12 cellular contexts compared by ENCODE assay signal in genomic region chr9:95773061-95773433, GRCh38.
DNase-seq lines count a peak whose midpoint lies in the region; ATAC-seq and TF ChIP-seq lines count a peak whose summit lies in the region.
"Had no signal": no experiment of that assay in that cellular context is flagged by ENCODE, and none has a peak within 500 bp of the region (broad histone marks: within the 10 kb centered on the region; RNA-seq: fewer than 3 reads in every experiment).

No MANE protein-coding gene starts in this region.

- CTCF ChIA-PET in activated CD8-positive, alpha-beta T cell treated with anti-CD3 and anti-CD28 coated beads, Interleukin-2, amount 10 ng/mL, durations not matched to agents 7 days and 5 days (lab: Charles Lee) = interaction anchor here (0.7 to 1.0 kb wide), 2 partner anchors 13 to 46 kb away, joined by 3 to 5 read pairs; no protein-coding TSS in a partner anchor

- peak overlapping the region; percentile 41 for H3K4me3 Mint-ChIP-seq in activated CD8-positive, alpha-beta T cell treated with anti-CD3 and anti-CD28 coated beads, Interleukin-2, amount 10 ng/mL, durations not matched to agents 7 days and 5 days
- H3K4me3 Mint-ChIP-seq in stimulated activated effector memory CD8-positive, alpha-beta T cell treated with anti-CD3 and anti-CD28 coated beads, Interleukin-12 subunit alpha, Interleukin-12 subunit beta, amount 100 ng/mL, for 72 hours = peak overlapping the region; percentile 57
- H3K4me3 Mint-ChIP-seq in activated T-helper 1 cell treated with anti-CD3 and anti-CD28 coated beads, Interleukin-12 subunit alpha, Interleukin-12 subunit beta, Interleukin-2, Interleukin-4 antibody, amounts not matched to agents 30 ng/mL and 10 ng/mL and 1 ng/mL, durations not matched to agents 14 hours and 24 hours and 36 hours = no peak overlapping the region
- H3K4me3 Mint-ChIP-seq: activated CD4-positive, alpha-beta memory T cell treated with anti-CD3 and anti-CD28 coated beads, Interleukin-2, amount 10 ng/mL, durations not matched to agents 7 days and 5 days; activated naive CD4-positive, alpha-beta T cell treated with anti-CD3 and anti-CD28 coated beads, Interleukin-2, amount 50 U/mL, for 24 hours; T-helper 17 cell had no signal

- H3K27ac Mint-ChIP-seq in activated CD8-positive, alpha-beta T cell treated with anti-CD3 and anti-CD28 coated beads, Interleukin-2, amount 10 ng/mL, durations not matched to agents 7 days and 5 days = no peak overlapping the region
- peak overlapping the region; percentile 81 for H3K27ac Mint-ChIP-seq in stimulated activated effector memory CD8-positive, alpha-beta T cell treated with anti-CD3 and anti-CD28 coated beads, Interleukin-12 subunit alpha, Interleukin-12 subunit beta, amount 100 ng/mL, for 72 hours
- H3K27ac Mint-ChIP-seq in activated T-helper 1 cell treated with anti-CD3 and anti-CD28 coated beads, Interleukin-12 subunit alpha, Interleukin-12 subunit beta, Interleukin-2, Interleukin-4 antibody, amounts not matched to agents 30 ng/mL and 10 ng/mL and 1 ng/mL, durations not matched to agents 14 hours and 24 hours and 36 hours = no peak overlapping the region
- H3K27ac Mint-ChIP-seq: activated CD4-positive, alpha-beta memory T cell treated with anti-CD3 and anti-CD28 coated beads, Interleukin-2, amount 10 ng/mL, durations not matched to agents 7 days and 5 days; activated naive CD4-positive, alpha-beta T cell treated with anti-CD3 and anti-CD28 coated beads, Interleukin-2, amount 50 U/mL, for 24 hours; T-helper 17 cell had no signal

- no peak for TF ChIP-seq CTCF in fibroblast of the aortic adventitia (IDR thresholded peaks at IDR 0.05; ENCODE audit: insufficient read depth, low read length)

- H3K27me3 Mint-ChIP-seq in activated CD8-positive, alpha-beta T cell treated with anti-CD3 and anti-CD28 coated beads, Interleukin-2, amount 10 ng/mL, durations not matched to agents 7 days and 5 days (ENCODE audit: low read depth) = peaks cover 54% of the 10 kb centered on the region
- H3K27me3 Mint-ChIP-seq in activated T-helper 1 cell treated with anti-CD3 and anti-CD28 coated beads, Interleukin-12 subunit alpha, Interleukin-12 subunit beta, Interleukin-2, Interleukin-4 antibody, amounts not matched to agents 30 ng/mL and 10 ng/mL and 1 ng/mL, durations not matched to agents 14 hours and 24 hours and 36 hours (ENCODE audit: insufficient read depth) = peaks cover 41% of the 10 kb centered on the region

- POLR2A ChIA-PET in activated CD8-positive, alpha-beta T cell treated with anti-CD3 and anti-CD28 coated beads, Interleukin-2, amount 10 ng/mL, durations not matched to agents 7 days and 5 days (lab: Charles Lee) = no interaction called here

- peak; percentile 70 for DNase-seq in GM04503 (ENCODE audit: low read depth)
- no peak for DNase-seq in activated CD8-positive, alpha-beta T cell treated with anti-CD3 and anti-CD28 coated beads, Interleukin-2, amount 10 ng/mL, durations not matched to agents 7 days and 5 days
- peak; percentile 86 for DNase-seq in fibroblast of the aortic adventitia (ENCODE audit: low read depth)
- DNase-seq in stimulated activated effector memory CD8-positive, alpha-beta T cell treated with anti-CD3 and anti-CD28 coated beads, Interleukin-12 subunit alpha, Interleukin-12 subunit beta, amount 100 ng/mL, for 72 hours (ENCODE audit: low spot score in 2 of 2) = no peak
- DNase-seq in NCI-H2107 (lab: John Stamatoyannopoulos, UW) = no peak
- no peak for DNase-seq in activated T-helper 1 cell treated with anti-CD3 and anti-CD28 coated beads, Interleukin-12 subunit alpha, Interleukin-12 subunit beta, Interleukin-2, Interleukin-4 antibody, amounts not matched to agents 30 ng/mL and 10 ng/mL and 1 ng/mL, durations not matched to agents 14 hours and 24 hours and 36 hours (ENCODE audit: low spot score)
- DNase-seq: activated CD4-positive, alpha-beta memory T cell treated with anti-CD3 and anti-CD28 coated beads, Interleukin-2, amount 10 ng/mL, durations not matched to agents 7 days and 5 days; effector memory CD4-positive, alpha-beta T cell; T-helper 17 cell had no signal

- no peak for ATAC-seq in activated CD8-positive, alpha-beta T cell treated with anti-CD3 and anti-CD28 coated beads, Interleukin-2, amount 10 ng/mL, durations not matched to agents 7 days and 5 days
- no peak for ATAC-seq in stimulated activated effector memory CD8-positive, alpha-beta T cell treated with anti-CD3 and anti-CD28 coated beads, Interleukin-12 subunit alpha, Interleukin-12 subunit beta, amount 100 ng/mL, for 72 hours
- ATAC-seq in HG02884 (IDR thresholded peaks at IDR 0.05; ENCODE audit: unreplicated experiment) = no peak
- no peak for ATAC-seq in HG03565 (IDR thresholded peaks at IDR 0.05; ENCODE audit: unreplicated experiment)
- ATAC-seq: T-helper 17 cell had no signal

- H3K4me1 Mint-ChIP-seq in activated CD8-positive, alpha-beta T cell treated with anti-CD3 and anti-CD28 coated beads, Interleukin-2, amount 10 ng/mL, durations not matched to agents 7 days and 5 days (ENCODE audit: low read depth) = peaks cover 20% of the 10 kb centered on the region
- H3K4me1 Mint-ChIP-seq in stimulated activated effector memory CD8-positive, alpha-beta T cell treated with anti-CD3 and anti-CD28 coated beads, Interleukin-12 subunit alpha, Interleukin-12 subunit beta, amount 100 ng/mL, for 72 hours = peaks cover 14% of the 10 kb centered on the region
- no peaks in the 10 kb centered on the region for H3K4me1 Mint-ChIP-seq in activated T-helper 1 cell treated with anti-CD3 and anti-CD28 coated beads, Interleukin-12 subunit alpha, Interleukin-12 subunit beta, Interleukin-2, Interleukin-4 antibody, amounts not matched to agents 30 ng/mL and 10 ng/mL and 1 ng/mL, durations not matched to agents 14 hours and 24 hours and 36 hours (ENCODE audit: low read depth)
- H3K4me1 Mint-ChIP-seq: activated CD4-positive, alpha-beta memory T cell treated with anti-CD3 and anti-CD28 coated beads, Interleukin-2, amount 10 ng/mL, durations not matched to agents 7 days and 5 days had no signal

- H3K36me3 Mint-ChIP-seq in activated CD8-positive, alpha-beta T cell treated with anti-CD3 and anti-CD28 coated beads, Interleukin-2, amount 10 ng/mL, durations not matched to agents 7 days and 5 days (ENCODE audit: low read depth) = no peaks in the 10 kb centered on the region
- no peaks in the 10 kb centered on the region for H3K36me3 Mint-ChIP-seq in stimulated activated effector memory CD8-positive, alpha-beta T cell treated with anti-CD3 and anti-CD28 coated beads, Interleukin-12 subunit alpha, Interleukin-12 subunit beta, amount 100 ng/mL, for 72 hours
- H3K36me3 Mint-ChIP-seq in activated T-helper 1 cell treated with anti-CD3 and anti-CD28 coated beads, Interleukin-12 subunit alpha, Interleukin-12 subunit beta, Interleukin-2, Interleukin-4 antibody, amounts not matched to agents 30 ng/mL and 10 ng/mL and 1 ng/mL, durations not matched to agents 14 hours and 24 hours and 36 hours (ENCODE audit: low read depth) = no peaks in the 10 kb centered on the region
- H3K36me3 Mint-ChIP-seq: activated naive CD4-positive, alpha-beta T cell treated with anti-CD3 and anti-CD28 coated beads, Interleukin-2, amount 50 U/mL, for 24 hours had no signal

- no peaks in the 10 kb centered on the region for H3K9me3 Mint-ChIP-seq in activated CD8-positive, alpha-beta T cell treated with anti-CD3 and anti-CD28 coated beads, Interleukin-2, amount 10 ng/mL, durations not matched to agents 7 days and 5 days (ENCODE audit: insufficient read depth)
- H3K9me3 Mint-ChIP-seq in stimulated activated effector memory CD8-positive, alpha-beta T cell treated with anti-CD3 and anti-CD28 coated beads, Interleukin-12 subunit alpha, Interleukin-12 subunit beta, amount 100 ng/mL, for 72 hours = no peaks in the 10 kb centered on the region
- H3K9me3 Mint-ChIP-seq in activated T-helper 1 cell treated with anti-CD3 and anti-CD28 coated beads, Interleukin-12 subunit alpha, Interleukin-12 subunit beta, Interleukin-2, Interleukin-4 antibody, amounts not matched to agents 30 ng/mL and 10 ng/mL and 1 ng/mL, durations not matched to agents 14 hours and 24 hours and 36 hours = no peaks in the 10 kb centered on the region
- H3K9me3 Mint-ChIP-seq: activated CD4-positive, alpha-beta memory T cell treated with anti-CD3 and anti-CD28 coated beads, Interleukin-2, amount 10 ng/mL, durations not matched to agents 7 days and 5 days; activated naive CD4-positive, alpha-beta T cell treated with anti-CD3 and anti-CD28 coated beads, Interleukin-2, amount 50 U/mL, for 24 hours had no signal

- H3K4me3 ChIP-seq in fibroblast of the aortic adventitia (ENCODE audit: low read depth, low read length) = no peak overlapping the region

- intact Hi-C loops in activated T-helper 1 cell treated with anti-CD3 and anti-CD28 coated beads, Interleukin-12 subunit alpha, Interleukin-12 subunit beta, Interleukin-2, Interleukin-4 antibody, amounts not matched to agents 30 ng/mL and 10 ng/mL and 1 ng/mL, durations not matched to agents 14 hours and 24 hours and 36 hours (cut with micrococcal nuclease) = no loop called here

Comparison
In these comparisons a context has a peak if more than half of its experiments do, and no peak if none do; other contexts are left out.
1. DNase-seq: peak in GM04503 (single experiment) and fibroblast of the aortic adventitia (single experiment); none in activated CD8-positive, alpha-beta T cell treated with anti-CD3 and anti-CD28 coated beads, Interleukin-2, amount 10 ng/mL, durations not matched to agents 7 days and 5 days (single experiment), stimulated activated effector memory CD8-positive, alpha-beta T cell treated with anti-CD3 and anti-CD28 coated beads, Interleukin-12 subunit alpha, Interleukin-12 subunit beta, amount 100 ng/mL, for 72 hours (0 of 2), NCI-H2107 (single experiment) and activated T-helper 1 cell treated with anti-CD3 and anti-CD28 coated beads, Interleukin-12 subunit alpha, Interleukin-12 subunit beta, Interleukin-2, Interleukin-4 antibody, amounts not matched to agents 30 ng/mL and 10 ng/mL and 1 ng/mL, durations not matched to agents 14 hours and 24 hours and 36 hours (single experiment).